ENCODE assay signal across 9 cellular contexts in the genomic region with DNA sequence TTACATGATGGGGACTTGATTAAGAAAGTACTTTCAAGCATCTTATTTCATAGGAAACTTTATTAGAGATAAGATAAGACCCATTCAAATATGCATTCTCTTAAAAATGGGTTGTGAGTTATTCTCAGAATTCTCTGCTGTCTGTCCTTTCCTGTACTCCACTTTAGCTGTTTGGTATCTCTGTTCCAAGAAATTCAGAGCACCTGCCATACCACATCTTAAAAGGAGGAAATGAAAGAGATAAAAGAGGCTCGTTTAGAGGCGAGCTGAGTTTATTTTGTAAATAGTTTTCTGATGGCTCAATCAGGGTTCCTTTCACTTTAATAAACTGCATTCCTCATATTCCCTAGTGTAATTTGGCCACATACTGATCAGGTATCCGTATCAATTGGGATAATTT.
DNase-seq lines count a peak whose midpoint lies in the region; ATAC-seq and TF ChIP-seq lines count a peak whose summit lies in the region.
"Had no signal": no experiment of that assay in that cellular context is flagged by ENCODE, and none has a peak within 500 bp of the region (broad histone marks: within the 10 kb centered on the region; RNA-seq: fewer than 3 reads in every experiment).

No MANE protein-coding gene starts in this region.

- H3K27ac ChIP-seq in GM23248 (no peak overlapping the region), lower lobe of right lung (peak overlapping the region; percentile 22), mammary epithelial cell (ENCODE audit: insufficient read depth, low read depth, low read length) (no peak overlapping the region), SK-N-SH (ENCODE audit: low read depth in 2 of 2, low read length in 1 of 2) (no peak overlapping the region)

- TF ChIP-seq RAD21 in SK-N-SH (IDR thresholded peaks at IDR 0.05; ENCODE audit: low read length) = no peak

- CTCF ChIA-PET in mammary epithelial cell (lab: Charles Lee; ENCODE audit: low non-redundant PET) (no interaction called here), SK-N-SH (lab: Yijun Ruan, JAX) (no interaction called here)

- dilution Hi-C loops in mammary epithelial cell (cut with HindIII; ENCODE audit: low sequenced_read_pairs) = no loop called here

- TF ChIP-seq EP300 in SK-N-SH (IDR thresholded peaks at IDR 0.05; ENCODE audit: borderline replicate concordance in 1 of 2, low read depth in 1 of 2, low read length in 1 of 2) = no peak

- peaks cover 27% of the 10 kb centered on the region for H3K4me1 ChIP-seq in GM23248 (ENCODE audit: insufficient read depth)
- H3K4me1 ChIP-seq in lower lobe of right lung = peaks cover 26% of the 10 kb centered on the region
- H3K4me1 ChIP-seq in mammary epithelial cell (ENCODE audit: insufficient read depth, low read length) = peaks cover 2% of the 10 kb centered on the region
- no peaks in the 10 kb centered on the region; a peak in 1 of 4 replicates for H3K4me1 ChIP-seq in SK-N-SH (ENCODE audit: control insufficient read depth in 1 of 2, insufficient read depth in 2 of 2, low read depth in 1 of 2, low read length in 1 of 2)

- H3K4me3 ChIP-seq in GM23248 = no peak overlapping the region
- H3K4me3 ChIP-seq in lower lobe of right lung = no peak overlapping the region
- H3K4me3 ChIP-seq in mammary epithelial cell (replicated peaks in 1 of 3; ENCODE audit: insufficient read depth in 1 of 3, low read depth in 2 of 3, low read length in 3 of 3) = no peak overlapping the region
- no peak overlapping the region for H3K4me3 ChIP-seq in SK-N-SH (ENCODE audit: low read depth in 2 of 2, low read length in 1 of 2)
- H3K4me3 ChIP-seq: skin epidermis had no signal

- ATAC-seq in GM18511 (IDR thresholded peaks at IDR 0.05; ENCODE audit: unreplicated experiment) = peak; percentile 82
- ATAC-seq in lower lobe of right lung = peak in 1 of 2 donors; percentile 53
- ATAC-seq in left ventricle myocardium superior = no peak

- H3K4me2 ChIP-seq in GM23248 (ENCODE audit: unreplicated experiment) (peak overlapping the region; percentile 47), mammary epithelial cell (ENCODE audit: insufficient read depth, low read depth, low read length) (no peak overlapping the region), SK-N-SH (no peak overlapping the region)

- H3K9me2 ChIP-seq in GM23248 (ENCODE audit: insufficient read depth) (no peaks in the 10 kb centered on the region), SK-N-SH (no peaks in the 10 kb centered on the region)

- TF ChIP-seq CTCF in lower lobe of right lung (IDR thresholded peaks at IDR 0.05) (no peak), mammary epithelial cell (conservative IDR thresholded peaks at IDR 0.05 in 1 of 2, IDR thresholded peaks at IDR 0.05 in 1 of 2; ENCODE audit: extremely low read depth in 1 of 2, insufficient read depth in 1 of 2, low read depth in 1 of 2, low read length in 2 of 2) (no peak), SK-N-SH (IDR thresholded peaks at IDR 0.05) (no peak)

- H4K20me1 ChIP-seq in GM23248 (ENCODE audit: insufficient read depth) (no peaks in the 10 kb centered on the region; the same call in 1 of the 2 replicates), mammary epithelial cell (ENCODE audit: insufficient read depth, low read length) (no peaks in the 10 kb centered on the region), SK-N-SH (ENCODE audit: insufficient read depth) (no peaks in the 10 kb centered on the region)

- WGBS in GM23248 (ENCODE audit: low coverage in 1 of 2, low lambda C conversion rate in 2 of 2, missing lambda C conversion rate in 2 of 2), 2 experiments = 20 to 23% methylated on average over 3 of the region's 3 CpGs
- WGBS in mammary epithelial cell (ENCODE audit: low coverage, missing lambda C conversion rate) = 98% methylated on average over 3 of the region's 3 CpGs
- WGBS in SK-N-SH (ENCODE audit: low lambda C conversion rate) = 3% methylated on average over 3 of the region's 3 CpGs

- H2AFZ ChIP-seq in GM23248 (no peak overlapping the region), mammary epithelial cell (ENCODE audit: low read depth, low read length) (no peak overlapping the region), SK-N-SH (ENCODE audit: low read depth) (no peak overlapping the region)

- H3K79me2 ChIP-seq in GM23248 (ENCODE audit: insufficient read depth) (peaks cover 23% of the 10 kb centered on the region; the same call in 1 of the 2 replicates), mammary epithelial cell (ENCODE audit: insufficient read depth, low read length) (no peaks in the 10 kb centered on the region), SK-N-SH (ENCODE audit: insufficient read depth) (no peaks in the 10 kb centered on the region)

- DNase-seq in GM23248 = peak; percentile 3
- peak; percentile 63 for DNase-seq in MV-4-11 (lab: John Stamatoyannopoulos, UW)
- no peak for DNase-seq in lower lobe of right lung
- DNase-seq in mammary epithelial cell = no peak
- DNase-seq in iPS-NIHi11 (ENCODE audit: low spot score) = no peak
- DNase-seq in left ventricle myocardium superior = no peak
- DNase-seq in SK-N-SH = no peak

- in situ Hi-C loops in GM23248 (cut with MboI) (no loop called here), mammary epithelial cell (cut with MboI; ENCODE audit: low sequenced_read_pairs in 2 of 2) (no loop called here)

- no peaks in the 10 kb centered on the region for H3K27me3 ChIP-seq in GM23248 (replicated peaks; ENCODE audit: insufficient read depth)
- no peaks in the 10 kb centered on the region for H3K27me3 ChIP-seq in lower lobe of right lung (ENCODE audit: low read depth)
- no peaks in the 10 kb centered on the region for H3K27me3 ChIP-seq in mammary epithelial cell (ENCODE audit: insufficient read depth, low read length)
- H3K27me3 ChIP-seq in SK-N-SH (ENCODE audit: insufficient read depth) = no peaks in the 10 kb centered on the region

- POLR2A ChIA-PET in SK-N-SH (lab: Yijun Ruan, JAX) = no interaction called here

- no peaks in the 10 kb centered on the region for H3K9me3 ChIP-seq in GM23248 (ENCODE audit: low read depth)
- no peaks in the 10 kb centered on the region for H3K9me3 ChIP-seq in lower lobe of right lung
- no peaks in the 10 kb centered on the region for H3K9me3 ChIP-seq in mammary epithelial cell (replicated peaks; ENCODE audit: insufficient read depth, low read length)
- H3K9me3 ChIP-seq in SK-N-SH = no peaks in the 10 kb centered on the region

- no peak overlapping the region for H3K9ac ChIP-seq in GM23248
- no peak overlapping the region for H3K9ac ChIP-seq in mammary epithelial cell (ENCODE audit: insufficient read depth, low read length)
- H3K9ac ChIP-seq in SK-N-SH = no peak overlapping the region

- H3K36me3 ChIP-seq in GM23248 (ENCODE audit: low read depth) (no peaks in the 10 kb centered on the region; the same call in 1 of the 2 replicates), lower lobe of right lung (no peaks in the 10 kb centered on the region), mammary epithelial cell (ENCODE audit: insufficient read depth, low read length) (no peaks in the 10 kb centered on the region), SK-N-SH (replicated peaks in 1 of 2; ENCODE audit: control insufficient read depth in 1 of 2, insufficient read depth in 2 of 2, low read length in 1 of 2) (no peaks in the 10 kb centered on the region)

- H3F3A ChIP-seq in GM23248 (ENCODE audit: insufficient read depth) = peaks cover 25% of the 10 kb centered on the region
- no peaks in the 10 kb centered on the region for H3F3A ChIP-seq in SK-N-SH (replicated peaks; ENCODE audit: insufficient read depth)

- intact Hi-C loops in lower lobe of right lung (cut with DNase I) (no loop called here), mammary epithelial cell (cut with micrococcal nuclease) (no loop called here), left ventricle myocardium superior (cut with micrococcal nuclease) (no loop called here)

- BruUV-seq in mammary epithelial cell (replicated peaks; lab: Mats Ljungman, UMichigan) = no TSS peak

TF ChIP-seq in SK-N-SH, 30 proteins besides CTCF, POLR2A, EP300 and RAD21:
- TF ChIP-seq YY1 (IDR thresholded peaks at IDR 0.05; ENCODE audit: low read depth) = no peak

Comparison
In these comparisons a context has a peak if more than half of its experiments do, and no peak if none do; other contexts are left out.
1. DNase-seq: peak in GM23248 (single experiment) and MV-4-11 (single experiment); none in lower lobe of right lung (single experiment), mammary epithelial cell (single experiment), iPS-NIHi11 (single experiment), left ventricle myocardium superior (single experiment) and SK-N-SH (single experiment).